23 cellular contexts compared by ENCODE assay signal in the genomic region with DNA sequence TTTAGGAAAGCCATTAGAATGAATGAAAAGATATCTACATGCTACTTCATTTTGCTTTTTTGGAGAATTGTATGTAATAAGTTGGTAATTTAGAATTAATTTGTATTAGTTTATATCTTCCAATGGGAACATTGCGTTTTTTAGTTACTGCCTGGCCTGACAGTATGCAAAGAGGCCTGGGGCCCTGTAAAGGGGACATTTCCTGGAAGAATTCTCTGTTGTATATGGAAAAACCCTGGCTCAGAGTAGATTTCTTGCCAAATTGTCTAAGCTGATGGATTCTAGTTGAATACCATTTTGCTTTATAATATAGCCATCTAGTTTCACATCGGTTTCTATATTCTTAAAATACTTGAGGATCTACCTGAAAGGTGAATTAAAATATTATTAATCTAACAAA. TPM values are rescaled to one million over a fixed set of nuclear protein-coding genes. Genes with fewer than 3 reads are reported as not detected.
DNase-seq lines count a peak whose midpoint lies in the region; ATAC-seq, FAIRE-seq and TF ChIP-seq lines count a peak whose summit lies in the region.
"Had no signal": no experiment of that assay in that cellular context is flagged by ENCODE, and none has a peak within 500 bp of the region (broad histone marks: within the 10 kb centered on the region; RNA-seq: fewer than 3 reads in every experiment).

No MANE protein-coding gene starts in this region.

- TF ChIP-seq CTCF in HEK293 (tag by site-specific recombination; IDR thresholded peaks at IDR 0.05), result no peak
- no peak for TF ChIP-seq CTCF in fibroblast of lung (conservative IDR thresholded peaks at IDR 0.05 in 1 of 2, IDR thresholded peaks at IDR 0.05 in 1 of 2; ENCODE audit: low read depth in 1 of 2, low read length in 2 of 2)
- no peak for TF ChIP-seq CTCF in mesothelial cell of epicardium (IDR thresholded peaks at IDR 0.05; ENCODE audit: unreplicated experiment)

- no peaks in the 10 kb centered on the region for H3K36me3 Mint-ChIP-seq in mesothelial cell of epicardium
- H3K36me3 Mint-ChIP-seq: CD4-positive, CD25-positive, alpha-beta regulatory T cell had no signal

- peaks cover 56% of the 10 kb centered on the region for H3K79me2 ChIP-seq in fibroblast of lung (ENCODE audit: control insufficient read depth, insufficient read depth, low read length)

- no peak for FAIRE-seq in H54 (lab: Jason Lieb, UNC)
- FAIRE-seq: GM12891 had no signal

- H3K27ac Mint-ChIP-seq in mesothelial cell of epicardium, result peak overlapping the region; percentile 85
- H3K27ac Mint-ChIP-seq: activated CD4-positive, alpha-beta T cell treated with anti-CD3 and anti-CD28 coated beads, Interleukin-2, amount 10 ng/mL, durations not matched to agents 24 days and 14 days; CD4-positive, CD25-positive, alpha-beta regulatory T cell; H9; T-cell had no signal

- no peaks in the 10 kb centered on the region for H3K9me3 Mint-ChIP-seq in mesothelial cell of epicardium
- H3K9me3 Mint-ChIP-seq: activated CD4-positive, alpha-beta T cell treated with anti-CD3 and anti-CD28 coated beads, Interleukin-2, amount 10 ng/mL, durations not matched to agents 24 days and 14 days; CD4-positive, CD25-positive, alpha-beta regulatory T cell; H9; T-cell had no signal

- H3K27me3 ChIP-seq in adipocyte (replicated peaks; ENCODE audit: control insufficient read depth, insufficient read depth, low read length) (no peaks in the 10 kb centered on the region), fibroblast of lung (ENCODE audit: control insufficient read depth, insufficient read depth, low read length) (no peaks in the 10 kb centered on the region)
- H3K27me3 ChIP-seq: left lung, vagina had no signal

- H3K36me3 ChIP-seq in HEK293 (ENCODE audit: control insufficient read depth in 2 of 2, insufficient read depth in 1 of 2, low read length in 2 of 2) (no peaks in the 10 kb centered on the region), adipocyte (ENCODE audit: control insufficient read depth, insufficient read depth, low read length, severe bottlenecking) (no peaks in the 10 kb centered on the region), fibroblast of lung (ENCODE audit: control insufficient read depth, insufficient read depth, low read length) (no peaks in the 10 kb centered on the region)
- H3K36me3 ChIP-seq: left lung, vagina had no signal

- H3K9me3 ChIP-seq in HEK293 (ENCODE audit: control insufficient read depth, insufficient read depth, low read depth, low read length), result no peaks in the 10 kb centered on the region
- no peaks in the 10 kb centered on the region for H3K9me3 ChIP-seq in adipocyte (ENCODE audit: control insufficient read depth, low read length)
- no peaks in the 10 kb centered on the region for H3K9me3 ChIP-seq in fibroblast of lung (ENCODE audit: control insufficient read depth, insufficient read depth, low read depth, low read length)
- H3K9me3 ChIP-seq: left lung, vagina had no signal

- no peak overlapping the region for H3K4me2 ChIP-seq in fibroblast of lung (ENCODE audit: extremely low read depth, insufficient read depth, low read length)

- H3K9ac ChIP-seq in adipocyte (ENCODE audit: low read length), result no peak overlapping the region
- H3K9ac ChIP-seq in fibroblast of lung (ENCODE audit: insufficient read depth, low read length), result no peak overlapping the region

- H3K4me3 Mint-ChIP-seq in mesothelial cell of epicardium, result no peak overlapping the region
- H3K4me3 Mint-ChIP-seq: activated CD4-positive, alpha-beta T cell treated with anti-CD3 and anti-CD28 coated beads, Interleukin-2, amount 10 ng/mL, durations not matched to agents 24 days and 14 days; H9; T-cell had no signal

- no peak for TF ChIP-seq POLR2A in H54 (IDR thresholded peaks at IDR 0.05; ENCODE audit: low read depth, low read length)

- CTCF ChIA-PET in HEK293 (lab: Yijun Ruan, JAX), result no interaction called here

- H2AFZ ChIP-seq in fibroblast of lung (ENCODE audit: low read length), result no peak overlapping the region

- DNase-seq in adipocyte (ENCODE audit: low read depth) (peak; percentile 91), fibroblast of lung (ENCODE audit: low read depth in 2 of 2) (peak; percentile 38 to 87), mesothelial cell of epicardium (ENCODE audit: low spot score in 2 of 2, unreplicated experiment in 2 of 2) (no peak), SKM-1 treated with dmso at 0.1 percent for 144 hours (lab: John Stamatoyannopoulos, UW; ENCODE audit: unreplicated experiment) (no peak), H54 (ENCODE audit: insufficient read length, low spot score) (no peak), NCI-H1694 (lab: John Stamatoyannopoulos, UW) (no peak)
- DNase-seq: activated CD4-positive, alpha-beta T cell treated with anti-CD3 and anti-CD28 coated beads, Interleukin-2, amount 10 ng/mL, durations not matched to agents 24 days and 14 days; activated CD8-positive, alpha-beta memory T cell treated with anti-CD3 and anti-CD28 coated beads, Interleukin-2, amount 50 U/mL, for 4 hours; activated effector memory CD4-positive, alpha-beta T cell treated with anti-CD3 and anti-CD28 coated beads, Interleukin-2, amount 50 U/mL, for 16 hours; amygdala; CD4-positive, CD25-positive, alpha-beta regulatory T cell; DMS153; H9; left lung; NCI-H187; NCI-H2227 treated with DMSO at 0.1 percent for 48 hours; nucleus accumbens; stimulated activated CD4-positive, alpha-beta T cell treated with anti-CD3 and anti-CD28 coated beads, Interleukin-15, amount 100 ng/mL, for 24 hours; T-cell had no signal

- no peak overlapping the region for H3K4me3 ChIP-seq in HEK293 (ENCODE audit: low read depth, low read length)
- no peak overlapping the region for H3K4me3 ChIP-seq in adipocyte (ENCODE audit: low read length)
- H3K4me3 ChIP-seq in fibroblast of lung (replicated peaks in 1 of 4; ENCODE audit: control extremely low read depth in 1 of 4, insufficient read depth in 1 of 4, low read depth in 3 of 4, low read length in 4 of 4), result no peak overlapping the region
- H3K4me3 ChIP-seq: left lung, vagina had no signal

- peaks cover 40% of the 10 kb centered on the region for H3K4me1 Mint-ChIP-seq in mesothelial cell of epicardium

- H3K4me1 ChIP-seq in HEK293 (ENCODE audit: control insufficient read depth, insufficient read depth, low read length) (peaks cover 21% of the 10 kb centered on the region), adipocyte (ENCODE audit: control insufficient read depth, insufficient read depth, low read length) (peaks cover 37% of the 10 kb centered on the region), fibroblast of lung (ENCODE audit: control insufficient read depth, extremely low read depth, insufficient read depth, low read length) (no peaks in the 10 kb centered on the region)

- ATAC-seq in HG03432 (IDR thresholded peaks at IDR 0.05; ENCODE audit: unreplicated experiment), result no peak
- ATAC-seq: left lung, T-cell had no signal

- no peaks in the 10 kb centered on the region for H4K20me1 ChIP-seq in fibroblast of lung (ENCODE audit: control insufficient read depth, extremely low read depth, insufficient read depth, low read length)

- H3K27ac ChIP-seq in HEK293 (ENCODE audit: extremely low read depth, low read depth, low read length) (no peak overlapping the region), fibroblast of lung (ENCODE audit: insufficient read depth, low read length) (no peak overlapping the region)
- H3K27ac ChIP-seq: left lung, vagina had no signal

- POLR2A ChIA-PET in HEK293 (lab: Yijun Ruan, JAX), result no interaction called here

- no peaks in the 10 kb centered on the region for H3K27me3 Mint-ChIP-seq in mesothelial cell of epicardium (ENCODE audit: low read depth)
- H3K27me3 Mint-ChIP-seq: activated CD4-positive, alpha-beta T cell treated with anti-CD3 and anti-CD28 coated beads, Interleukin-2, amount 10 ng/mL, durations not matched to agents 24 days and 14 days; CD4-positive, CD25-positive, alpha-beta regulatory T cell; T-cell had no signal

TF ChIP-seq in HEK293, 187 proteins besides CTCF, POLR2A, EP300 and RAD21:
- TF ChIP-seq, protein P1, sequence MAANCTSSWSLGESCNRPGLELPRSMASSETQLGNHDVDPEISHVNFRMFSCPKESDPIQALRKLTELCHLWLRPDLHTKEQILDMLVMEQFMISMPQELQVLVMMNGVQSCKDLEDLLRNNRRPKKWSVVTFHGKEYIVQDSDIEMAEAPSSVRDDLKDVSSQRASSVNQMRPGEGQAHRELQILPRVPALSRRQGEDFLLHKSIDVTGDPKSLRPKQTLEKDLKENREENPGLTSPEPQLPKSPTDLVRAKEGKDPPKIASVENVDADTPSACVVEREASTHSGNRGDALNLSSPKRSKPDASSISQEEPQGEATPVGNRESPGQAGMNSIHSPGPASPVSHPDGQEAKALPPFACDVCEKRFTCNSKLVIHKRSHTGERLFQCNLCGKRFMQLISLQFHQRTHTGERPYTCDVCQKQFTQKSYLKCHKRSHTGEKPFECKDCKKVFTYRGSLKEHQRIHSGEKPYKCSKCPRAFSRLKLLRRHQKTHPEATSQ (tag by site-specific recombination; IDR thresholded peaks at IDR 0.05), result no peak
- TF ChIP-seq, protein P2, sequence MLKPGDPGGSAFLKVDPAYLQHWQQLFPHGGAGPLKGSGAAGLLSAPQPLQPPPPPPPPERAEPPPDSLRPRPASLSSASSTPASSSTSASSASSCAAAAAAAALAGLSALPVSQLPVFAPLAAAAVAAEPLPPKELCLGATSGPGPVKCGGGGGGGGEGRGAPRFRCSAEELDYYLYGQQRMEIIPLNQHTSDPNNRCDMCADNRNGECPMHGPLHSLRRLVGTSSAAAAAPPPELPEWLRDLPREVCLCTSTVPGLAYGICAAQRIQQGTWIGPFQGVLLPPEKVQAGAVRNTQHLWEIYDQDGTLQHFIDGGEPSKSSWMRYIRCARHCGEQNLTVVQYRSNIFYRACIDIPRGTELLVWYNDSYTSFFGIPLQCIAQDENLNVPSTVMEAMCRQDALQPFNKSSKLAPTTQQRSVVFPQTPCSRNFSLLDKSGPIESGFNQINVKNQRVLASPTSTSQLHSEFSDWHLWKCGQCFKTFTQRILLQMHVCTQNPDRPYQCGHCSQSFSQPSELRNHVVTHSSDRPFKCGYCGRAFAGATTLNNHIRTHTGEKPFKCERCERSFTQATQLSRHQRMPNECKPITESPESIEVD (tag by site-specific recombination; IDR thresholded peaks at IDR 0.05), result peak; percentile 30; the same call in 1 of the 2 replicates

RNA-seq across cellular contexts. Expression of a gene that starts 4.5 kb away (rescaled TPM):
- 7.4 and 12.9 TPM in 2 replicates for total RNA-seq in fibroblast of lung
- polyA plus RNA-seq in fibroblast of lung, result 17.4 and 19.6 TPM in 2 replicates
- polyA plus RNA-seq in fibroblast of lung (2012), result 8.9 and 9.0 TPM in 2 replicates
- 95.7 and 113 TPM in 2 replicates for polyA minus RNA-seq in fibroblast of lung (ENCODE audit: low replicate concordance)
- total RNA-seq in mesothelial cell of epicardium, result 48.3 to 52.2 TPM (median 51.7 TPM) in 3 replicates

RNA-seq across cellular contexts. Expression of a gene that starts 52.4 kb away (rescaled TPM):
- total RNA-seq in fibroblast of lung (6.9 and 7.6 TPM in 2 replicates), mesothelial cell of epicardium (50.7 to 53.6 TPM (median 52.5 TPM) in 3 replicates)
- polyA plus RNA-seq in fibroblast of lung, result 12.8 and 17.5 TPM in 2 replicates
- 11.5 and 11.7 TPM in 2 replicates for polyA plus RNA-seq in fibroblast of lung (2012)
- 53.6 and 74.9 TPM in 2 replicates for polyA minus RNA-seq in fibroblast of lung (ENCODE audit: low replicate concordance)

Comparison
In these comparisons a context has a peak if more than half of its experiments do, and no peak if none do; other contexts are left out.
1. DNase-seq: peak in adipocyte (single experiment) and fibroblast of lung (2 of 2); none in mesothelial cell of epicardium (0 of 2), SKM-1 treated with dmso at 0.1 percent for 144 hours (single experiment), H54 (single experiment) and NCI-H1694 (single experiment).